13 cellular contexts compared by ENCODE assay signal in genomic region chr18:7822435-7823425, GRCh38.
DNase-seq lines count a peak whose midpoint lies in the region; ATAC-seq, FAIRE-seq and TF ChIP-seq lines count a peak whose summit lies in the region.
"Had no signal": no experiment of that assay in that cellular context is flagged by ENCODE, and none has a peak within 500 bp of the region (broad histone marks: within the 10 kb centered on the region; RNA-seq: fewer than 3 reads in every experiment).

No MANE protein-coding gene starts in this region.

- H3K27ac ChIP-seq in right lobe of liver (peak overlapping the region in 1 of 3 donors; percentile 27), HepG2 (ENCODE audit: extremely low read length, insufficient read depth, low read length) (no peak overlapping the region), lung (ENCODE audit: low read depth in 1 of 2, low read length in 1 of 2) (peak overlapping the region; percentile 15 to 46), aorta (ENCODE audit: low read depth in 1 of 2, low read length in 2 of 2) (peak overlapping the region in 1 of 2 donors; percentile 38)

- H3K9ac ChIP-seq in HepG2 (ENCODE audit: insufficient read depth, low read depth, low read length): no peak overlapping the region

- H3K4me3 ChIP-seq in right lobe of liver (no peak overlapping the region), HepG2 (replicated peaks in 1 of 3; ENCODE audit: insufficient read depth in 1 of 3, low read depth in 2 of 3, low read length in 3 of 3) (no peak overlapping the region), lung (no peak overlapping the region), aorta (ENCODE audit: low read length in 2 of 2) (no peak overlapping the region)

- in situ Hi-C loops in HepG2 (cut with HindIII; ENCODE audit: extremely low pct_ligation_motif_present, low pct_unique_long_range_greater_than_20kb): no loop called here

- TF ChIP-seq EP300 in HepG2 (IDR thresholded peaks at IDR 0.05; ENCODE audit: low read depth in 2 of 2, low read length in 2 of 2) (no peak), HepG2 (CRISPR knock-in tag; IDR thresholded peaks at IDR 0.05; ENCODE audit: borderline replicate concordance) (no peak)

- H3K27me3 ChIP-seq in right lobe of liver (no peaks in the 10 kb centered on the region), HepG2 (ENCODE audit: control insufficient read depth in 1 of 2, insufficient read depth in 2 of 2, low read length in 2 of 2) (no peaks in the 10 kb centered on the region), lung (ENCODE audit: control insufficient read depth, insufficient read depth) (no peaks in the 10 kb centered on the region), aorta (ENCODE audit: control insufficient read depth in 1 of 2, insufficient read depth in 2 of 2, low read length in 1 of 2) (no peaks in the 10 kb centered on the region)

- H3K9me3 ChIP-seq in right lobe of liver: no peaks in the 10 kb centered on the region
- H3K9me3 ChIP-seq in HepG2 (ENCODE audit: low read length): no peaks in the 10 kb centered on the region
- no peaks in the 10 kb centered on the region for H3K9me3 ChIP-seq in lung (ENCODE audit: control insufficient read depth in 2 of 2, insufficient read depth in 1 of 2, low read length in 1 of 2)
- H3K9me3 ChIP-seq in aorta (ENCODE audit: control insufficient read depth, low read length): no peaks in the 10 kb centered on the region

- no peaks in the 10 kb centered on the region for H4K20me1 ChIP-seq in HepG2 (ENCODE audit: insufficient read depth, low read length)

- no peak for TF ChIP-seq RAD21 in HepG2 (CRISPR knock-in tag; IDR thresholded peaks at IDR 0.05)

- POLR2A ChIA-PET in HepG2 (lab: Yijun Ruan, JAX): no interaction called here

- no peak for TF ChIP-seq CTCF in right lobe of liver (IDR thresholded peaks at IDR 0.05)
- no peak for TF ChIP-seq CTCF in HepG2 (CRISPR knock-in tag; IDR thresholded peaks at IDR 0.05)
- TF ChIP-seq CTCF in lung (IDR thresholded peaks at IDR 0.05; ENCODE audit: control extremely low read depth, extremely low read depth): no peak

- H3K36me3 ChIP-seq in right lobe of liver (no peaks in the 10 kb centered on the region), HepG2 (replicated peaks in 1 of 2; ENCODE audit: control insufficient read depth in 1 of 2, insufficient read depth in 2 of 2, low read length in 2 of 2) (peaks cover 0 to 1% of the 10 kb centered on the region in 2 experiments; a peak in 2 of 5 replicates), lung (ENCODE audit: control insufficient read depth in 2 of 2, insufficient read depth in 2 of 2, low read length in 2 of 2) (no peaks in the 10 kb centered on the region), aorta (ENCODE audit: control insufficient read depth in 1 of 2, insufficient read depth in 2 of 2, low read length in 1 of 2) (no peaks in the 10 kb centered on the region)

- TF ChIP-seq POLR2A in right lobe of liver (IDR thresholded peaks at IDR 0.05) (no peak), HepG2 (IDR thresholded peaks at IDR 0.05; ENCODE audit: insufficient read depth in 1 of 2, low read depth in 2 of 2, low read length in 2 of 2) (no peak)

- WGBS in right lobe of liver (ENCODE audit: insufficient coverage, low coverage, low lambda C conversion rate, missing lambda C conversion rate): 36% methylated on average over 10 of the region's 10 CpGs
- WGBS in HepG2 (ENCODE audit: low lambda C conversion rate): 90% methylated on average over 10 of the region's 10 CpGs
- WGBS in lung, 2 donors: 40 to 45% methylated on average over 10 of the region's 10 CpGs
- 32 to 43% methylated on average over 10 of the region's 10 CpGs for WGBS in aorta, 2 donors

- CTCF ChIA-PET in HepG2 (lab: Yijun Ruan, JAX; ENCODE audit: low intra/inter-chr PET ratio, low total read pairs): no interaction called here

- intact Hi-C loops in right lobe of liver (cut with DNase I): no loop called here
- intact Hi-C loops in HepG2 (cut with micrococcal nuclease; ENCODE audit: unreplicated experiment): no loop called here
- intact Hi-C loops in aorta (cut with DNase I): no loop called here

- H3K4me2 ChIP-seq in HepG2 (ENCODE audit: low read depth, low read length): no peak overlapping the region

- DNase-seq in right lobe of liver: no peak
- DNase-seq in HepG2 (ENCODE audit: low spot score): no peak
- peak; percentile 84 for DNase-seq in brain pericyte (ENCODE audit: low read depth, low spot score)
- no peak for DNase-seq in lung (ENCODE audit: low spot score)
- no peak for DNase-seq in aorta
- no peak for DNase-seq in midbrain (lab: John Stamatoyannopoulos, UW)
- no peak for DNase-seq in H4 (ENCODE audit: low spot score)
- DNase-seq: ACHN; activated T-cell treated with anti-CD3 and anti-CD28 coated beads, Interleukin-2, amount 50 U/mL, for 72 hours; Karpas-422; NCI-H510A treated with DMSO at 0.1 percent for 48 hours had no signal

- H3K79me2 ChIP-seq in HepG2 (ENCODE audit: insufficient read depth, low read length): peaks cover 1% of the 10 kb centered on the region

- no peak for FAIRE-seq in HepG2 (lab: Jason Lieb, UNC)
- FAIRE-seq: G401.6 had no signal

- H3K4me1 ChIP-seq in right lobe of liver (no peaks in the 10 kb centered on the region), HepG2 (ENCODE audit: insufficient read depth, low read length) (no peaks in the 10 kb centered on the region), lung (ENCODE audit: control insufficient read depth in 2 of 2, insufficient read depth in 2 of 2, low read length in 2 of 2) (peaks cover 7 to 28% of the 10 kb centered on the region in 2 donors), aorta (ENCODE audit: control insufficient read depth in 1 of 2, insufficient read depth in 2 of 2, low read length in 2 of 2) (peaks cover 0 to 2% of the 10 kb centered on the region in 2 donors)

- no peak overlapping the region for H2AFZ ChIP-seq in HepG2 (ENCODE audit: low read length)

- peak; percentile 61 to 82 (median 76) for ATAC-seq in right lobe of liver
- ATAC-seq in HepG2: no peak
- ATAC-seq in lung (ENCODE audit: insufficient read depth, low FRiP score): no peak
- peak; percentile 40 for ATAC-seq in aorta (ENCODE audit: low FRiP score)
- no peak for ATAC-seq in HG02973 (IDR thresholded peaks at IDR 0.05; ENCODE audit: unreplicated experiment)

- no TSS peak for BruUV-seq in HepG2 (replicated peaks; lab: Mats Ljungman, UMichigan)

TF ChIP-seq in HepG2, 621 proteins besides CTCF, POLR2A, EP300 and RAD21:
- TF ChIP-seq NCOR1 (IDR thresholded peaks at IDR 0.05; ENCODE audit: borderline replicate concordance, low read length): no peak
- TF ChIP-seq ZNF446 (CRISPR knock-in tag; IDR thresholded peaks at IDR 0.05): no peak
- TF ChIP-seq ZNF580 (CRISPR knock-in tag; IDR thresholded peaks at IDR 0.05; ENCODE audit: borderline replicate concordance, low read depth): no peak
- no peak for TF ChIP-seq PREB (CRISPR knock-in tag; IDR thresholded peaks at IDR 0.05)

Comparison
In these comparisons a context has a peak if more than half of its experiments do, and no peak if none do; other contexts are left out.
1. ATAC-seq: peak in right lobe of liver (4 of 4) and aorta (single experiment); none in HepG2 (single experiment), lung (single experiment) and HG02973 (single experiment).